In genomic region chr1:193069748-193070394, GRCh38 we compare ENCODE assay signal across 9 cellular contexts. TPM values are rescaled to one million over a fixed set of nuclear protein-coding genes. Genes with fewer than 3 reads are reported as not detected.
DNase-seq lines count a peak whose midpoint lies in the region; ATAC-seq and TF ChIP-seq lines count a peak whose summit lies in the region.
"Had no signal": no experiment of that assay in that cellular context is flagged by ENCODE, and none has a peak within 500 bp of the region (broad histone marks: within the 10 kb centered on the region; RNA-seq: fewer than 3 reads in every experiment).

No MANE protein-coding gene starts in this region.

- H3K27me3 Mint-ChIP-seq in activated T-helper 17 cell treated with anti-CD3 and anti-CD28 coated beads, Interleukin-2, amount 50 U/mL, for 72 hours = no peaks in the 10 kb centered on the region
- no peaks in the 10 kb centered on the region for H3K27me3 Mint-ChIP-seq in natural killer cell (ENCODE audit: low read depth in 2 of 2)

- no peaks in the 10 kb centered on the region for H3K9me3 Mint-ChIP-seq in activated T-helper 17 cell treated with anti-CD3 and anti-CD28 coated beads, Interleukin-2, amount 50 U/mL, for 72 hours
- H3K9me3 Mint-ChIP-seq in natural killer cell = no peaks in the 10 kb centered on the region

- H3K9ac ChIP-seq in IMR-90 (ENCODE audit: low read depth, low read length) = no peak overlapping the region
- H3K9ac ChIP-seq: BLaER1 treated with 17β-estradiol and CSF1 and Interleukin-3, amounts not matched to agents 10 nM and 100 nM had no signal

- peaks cover 42% of the 10 kb centered on the region for H3K36me3 Mint-ChIP-seq in activated T-helper 17 cell treated with anti-CD3 and anti-CD28 coated beads, Interleukin-2, amount 50 U/mL, for 72 hours (ENCODE audit: low read depth)
- H3K36me3 Mint-ChIP-seq in natural killer cell = no peaks in the 10 kb centered on the region

- TF ChIP-seq POLR2A in IMR-90 (IDR thresholded peaks at IDR 0.05; ENCODE audit: low read depth, low read length) = no peak

- dilution Hi-C loops in IMR-90 (cut with HindIII; ENCODE audit: low sequenced_read_pairs, unreplicated experiment) = no loop called here

- no CpG with 5 or more reads among the region's 4 CpGs for WGBS in IMR-90 (ENCODE audit: extremely low coverage in 2 of 2, insufficient read length in 1 of 2), 2 experiments

- H3K79me1 ChIP-seq in IMR-90 (ENCODE audit: low read depth in 1 of 2, low read length in 2 of 2) = peaks cover 32 to 51% of the 10 kb centered on the region in 2 experiments

- no peak overlapping the region for H2BK120ac ChIP-seq in IMR-90 (ENCODE audit: low read depth, low read length)

- no peak overlapping the region for H3K27ac ChIP-seq in IMR-90 (ENCODE audit: insufficient read depth, low read length)

- H4K8ac ChIP-seq in IMR-90 (ENCODE audit: low read depth in 2 of 2, low read length in 2 of 2) = no peak overlapping the region

- peak; percentile 21; the same call in 1 of the 2 replicates for TF ChIP-seq CTCF in IMR-90 (conservative IDR thresholded peaks at IDR 0.05; ENCODE audit: low read depth, low read length)
- peak; percentile 29 for TF ChIP-seq CTCF in natural killer cell (IDR thresholded peaks at IDR 0.05)

- no peak overlapping the region for H2AK9ac ChIP-seq in IMR-90 (replicated peaks; ENCODE audit: low read depth, low read length, poor library complexity)

- peaks cover 2% of the 10 kb centered on the region; the same call in 1 of the 2 replicates for H3K9me1 ChIP-seq in IMR-90 (ENCODE audit: insufficient read depth, low read length)

- H4K20me1 ChIP-seq in IMR-90 (ENCODE audit: insufficient read depth, low read length) = peaks cover 7% of the 10 kb centered on the region; the same call in 1 of the 2 replicates

- no peak overlapping the region for H2AK5ac ChIP-seq in IMR-90 (ENCODE audit: low read depth, low read length)

- no peak overlapping the region for H2BK15ac ChIP-seq in IMR-90 (ENCODE audit: low read depth, low read length)

- peaks cover 21% of the 10 kb centered on the region for H3K4me1 Mint-ChIP-seq in activated T-helper 17 cell treated with anti-CD3 and anti-CD28 coated beads, Interleukin-2, amount 50 U/mL, for 72 hours
- peaks cover 46 to 55% of the 10 kb centered on the region in 2 donors for H3K4me1 Mint-ChIP-seq in natural killer cell

- H2BK5ac ChIP-seq in IMR-90 (ENCODE audit: low read depth, low read length, poor library complexity, severe bottlenecking) = no peak overlapping the region

- POLR2A ChIA-PET in IMR-90 (lab: Charles Lee; ENCODE audit: unreplicated experiment) = no interaction called here

- H2BK20ac ChIP-seq in IMR-90 (ENCODE audit: low read depth, low read length) = no peak overlapping the region

- H3K18ac ChIP-seq in IMR-90 (ENCODE audit: low read depth, low read length) = no peak overlapping the region

- H3K4me3 ChIP-seq in IMR-90 (ENCODE audit: insufficient read depth, low read depth, low read length) = no peak overlapping the region
- H3K4me3 ChIP-seq: BLaER1 treated with 17β-estradiol and CSF1 and Interleukin-3, amounts not matched to agents 10 nM and 100 nM had no signal

- H2AFZ ChIP-seq in IMR-90 (replicated peaks; ENCODE audit: low read length, poor library complexity) = no peak overlapping the region

- H3K27ac Mint-ChIP-seq in activated T-helper 17 cell treated with anti-CD3 and anti-CD28 coated beads, Interleukin-2, amount 50 U/mL, for 72 hours = no peak overlapping the region
- H3K27ac Mint-ChIP-seq in natural killer cell = peak overlapping the region; percentile 86

- H3K4me1 ChIP-seq in IMR-90 (ENCODE audit: control insufficient read depth, insufficient read depth, low read length) = peaks cover 3% of the 10 kb centered on the region

- H4K5ac ChIP-seq in IMR-90 (ENCODE audit: low read depth, low read length) = no peak overlapping the region

- no TSS peak for BruUV-seq in IMR-90 (replicated peaks; lab: Mats Ljungman, UMichigan)

- DNase-seq in NCI-H1694 treated with DMSO at 0.1 percent for 48 hours (lab: John Stamatoyannopoulos, UW) (peak; percentile 24), NCI-H1694 (lab: John Stamatoyannopoulos, UW) (no peak), IMR-90 (no peak), natural killer cell (no peak), NCI-H2029 treated with DMSO at 0.1 percent for 48 hours (lab: John Stamatoyannopoulos, UW) (no peak), AML-193 (lab: John Stamatoyannopoulos, UW) (no peak)

- H3K4me2 ChIP-seq in IMR-90 (ENCODE audit: low read depth, low read length) = no peak overlapping the region

- H3K4me3 Mint-ChIP-seq in activated T-helper 17 cell treated with anti-CD3 and anti-CD28 coated beads, Interleukin-2, amount 50 U/mL, for 72 hours = peak overlapping the region; percentile 25
- peak overlapping the region; percentile 53 for H3K4me3 Mint-ChIP-seq in natural killer cell

- H3K4ac ChIP-seq in IMR-90 (ENCODE audit: low read depth, low read length) = no peak overlapping the region

- peaks cover 8% of the 10 kb centered on the region for H3K36me3 ChIP-seq in IMR-90 (ENCODE audit: control insufficient read depth, insufficient read depth, low read length)

- peak; percentile 22; the same call in 1 of the 2 replicates for TF ChIP-seq RAD21 in IMR-90 (IDR thresholded peaks at IDR 0.05; ENCODE audit: low read length)

- in situ Hi-C loops in IMR-90 (cut with MboI; ENCODE audit: low sequenced_read_pairs) = no loop called here

- H4K91ac ChIP-seq in IMR-90 (ENCODE audit: insufficient read depth, low read depth, low read length) = no peak overlapping the region

- no peak overlapping the region for H3K14ac ChIP-seq in IMR-90 (replicated peaks; ENCODE audit: low read depth, low read length)

- H3K9me3 ChIP-seq in IMR-90 (ENCODE audit: control insufficient read depth, insufficient read depth, low read length) = no peaks in the 10 kb centered on the region

- no peaks in the 10 kb centered on the region for H3K27me3 ChIP-seq in IMR-90 (ENCODE audit: control insufficient read depth, insufficient read depth, low read length)
- H3K27me3 ChIP-seq: BLaER1 treated with 17β-estradiol and CSF1 and Interleukin-3, amounts not matched to agents 10 nM and 100 nM had no signal

- intact Hi-C loops in IMR-90 (cut with micrococcal nuclease) = no loop called here
- intact Hi-C loops in natural killer cell (cut with micrococcal nuclease) = no loop called here

- CTCF ChIA-PET in IMR-90 (lab: Yijun Ruan, JAX) = interaction anchor here (0.6 to 1.0 kb wide), 2 partner anchors 50 to 96 kb away, joined by 3 to 4 read pairs; no protein-coding TSS in a partner anchor

- no peak overlapping the region for H3K56ac ChIP-seq in IMR-90 (ENCODE audit: extremely low read depth, insufficient read depth, low read length)

- ATAC-seq in IMR-90 (ENCODE audit: low read depth) (peak; percentile 35; the same call in 1 of the 2 replicates), natural killer cell (peak; percentile 43 to 57 (median 56)), HG03108 (IDR thresholded peaks at IDR 0.05; ENCODE audit: unreplicated experiment) (no peak)
- ATAC-seq in activated T-helper 17 cell treated with anti-CD3 and anti-CD28 coated beads, Interleukin-2, amount 50 U/mL, for 72 hours (replicated peaks) = no peak

- no peak overlapping the region for H3K23ac ChIP-seq in IMR-90 (ENCODE audit: low read depth, low read length)

TF ChIP-seq in IMR-90, 13 proteins besides CTCF, POLR2A, EP300 and RAD21:
- TF ChIP-seq MXI1 (IDR thresholded peaks at IDR 0.05; ENCODE audit: borderline replicate concordance, low read depth, low read length) (no peak), MAFK (IDR thresholded peaks at IDR 0.05; ENCODE audit: low read depth, low read length) (no peak)

RNA-seq across cellular contexts. Expression of gene RO60, which starts 10.5 kb away (rescaled TPM):
- 161 and 184 TPM in 2 replicates for total RNA-seq in IMR-90 (2012; rRNA removed)
- 9.6 and 10.9 TPM in 2 replicates for polyA plus RNA-seq in IMR-90 (2012; rRNA removed)
- 3.3 and 5.7 TPM in 2 replicates for polyA plus RNA-seq in IMR-90 (2012; cell fraction: cytosol; rRNA removed)
- 6.4 and 10.0 TPM in 2 replicates for polyA plus RNA-seq in IMR-90 (2012; cell fraction: nucleus; rRNA removed; ENCODE audit: low replicate concordance)
- 10 to 100 TPM; 65.9 to 76.3 TPM for total RNA-seq in activated T-helper 17 cell treated with anti-CD3 and anti-CD28 coated beads, Interleukin-2, amount 50 U/mL, for 72 hours
- 10 to 100 TPM; 74.3 to 95.5 (median 78.9) TPM for total RNA-seq in natural killer cell

RNA-seq across cellular contexts. Expression of gene UCHL5, which starts 10.7 kb away (rescaled TPM):
- total RNA-seq in IMR-90 (2012; rRNA removed) (12.9 and 25.8 TPM in 2 replicates), natural killer cell (10 to 100 TPM; 44.3 to 53.9 (median 51.9) TPM)
- 15.7 and 18.4 TPM in 2 replicates for polyA plus RNA-seq in IMR-90 (2012; rRNA removed)
- 3.5 and 9.1 TPM in 2 replicates for polyA plus RNA-seq in IMR-90 (2012; cell fraction: cytosol; rRNA removed)
- polyA plus RNA-seq in IMR-90 (2012; cell fraction: nucleus; rRNA removed; ENCODE audit: low replicate concordance) = 8.0 and 9.8 TPM in 2 replicates
- 10 to 100 TPM; 45.2 to 75.4 TPM for total RNA-seq in activated T-helper 17 cell treated with anti-CD3 and anti-CD28 coated beads, Interleukin-2, amount 50 U/mL, for 72 hours

RNA-seq across cellular contexts. Expression of gene GLRX2, which starts 35.3 kb away (rescaled TPM):
- total RNA-seq in IMR-90 (2012; rRNA removed) (2.0 and 12.8 TPM in 2 replicates), natural killer cell (10 to 100 TPM in 1 of 3 donors, 1 to 10 TPM in 2; 7.7 to 11.3 (median 9.5) TPM)
- polyA plus RNA-seq in IMR-90 (2012; rRNA removed) = 13.7 and 15.9 TPM in 2 replicates
- 3.4 and 3.8 TPM in 2 replicates for polyA plus RNA-seq in IMR-90 (2012; cell fraction: cytosol; rRNA removed)
- 0.87 and 4.0 TPM in 2 replicates for polyA plus RNA-seq in IMR-90 (2012; cell fraction: nucleus; rRNA removed; ENCODE audit: low replicate concordance)
- total RNA-seq in activated T-helper 17 cell treated with anti-CD3 and anti-CD28 coated beads, Interleukin-2, amount 50 U/mL, for 72 hours = 10 to 100 TPM; 15.1 to 32.2 TPM

RNA-seq across cellular contexts. Expression of gene CDC73, which starts 52.0 kb away (rescaled TPM):
- total RNA-seq in IMR-90 (2012; rRNA removed) = 29.6 and 44.7 TPM in 2 replicates
- polyA plus RNA-seq in IMR-90 (2012; rRNA removed) = 22.1 and 22.3 TPM in 2 replicates
- 4.0 and 7.3 TPM in 2 replicates for polyA plus RNA-seq in IMR-90 (2012; cell fraction: cytosol; rRNA removed)
- polyA plus RNA-seq in IMR-90 (2012; cell fraction: nucleus; rRNA removed; ENCODE audit: low replicate concordance) = 1.1 and 9.4 TPM in 2 replicates
- total RNA-seq in activated T-helper 17 cell treated with anti-CD3 and anti-CD28 coated beads, Interleukin-2, amount 50 U/mL, for 72 hours = 10 to 100 TPM; 62.7 to 66.0 TPM
- 10 to 100 TPM; 73.2 to 86.0 (median 82.6) TPM for total RNA-seq in natural killer cell

Comparison
In these comparisons a context has a peak if more than half of its experiments do, and no peak if none do; other contexts are left out.
1. ATAC-seq: peak in IMR-90 (single experiment) and natural killer cell (3 of 3); none in activated T-helper 17 cell treated with anti-CD3 and anti-CD28 coated beads, Interleukin-2, amount 50 U/mL, for 72 hours (single experiment) and HG03108 (single experiment).